1 cellular context compared by ENCODE assay signal in the genomic region with DNA sequence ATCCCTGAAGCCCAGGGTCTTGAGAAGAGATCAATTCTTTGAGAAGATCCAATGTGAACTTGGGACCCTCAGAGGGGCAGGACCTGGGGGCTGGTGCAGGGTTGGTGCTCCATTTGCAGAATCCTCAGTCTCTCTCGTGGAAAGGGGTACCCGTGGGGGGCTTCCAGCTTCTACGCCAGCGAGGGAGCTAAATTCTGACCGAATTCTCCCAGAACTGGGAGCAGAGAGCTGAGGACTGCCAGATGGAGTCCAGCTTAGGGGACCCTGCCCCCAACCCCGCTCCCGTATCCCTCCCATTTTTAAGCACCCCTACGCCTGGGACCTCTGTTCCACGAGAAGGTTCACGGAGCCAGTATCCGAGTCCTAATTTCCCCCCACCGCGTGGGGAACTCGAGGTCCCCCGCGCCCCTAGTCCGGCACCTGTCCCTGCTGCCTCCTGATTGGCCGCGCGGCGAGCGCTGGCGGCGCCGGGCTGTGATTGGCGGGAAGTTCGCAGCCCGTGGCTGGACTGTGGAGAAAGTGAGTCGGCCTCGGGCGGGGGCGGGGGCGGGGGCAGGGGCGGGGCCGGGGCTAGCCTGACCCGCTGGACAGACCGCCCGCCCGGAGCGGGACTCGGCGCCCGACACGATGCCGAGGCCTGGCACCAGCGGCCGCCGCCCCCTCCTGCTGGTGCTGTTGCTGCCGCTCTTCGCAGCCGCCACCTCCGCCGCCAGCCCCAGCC.
TF ChIP-seq lines count a peak whose summit lies in the region.

No MANE protein-coding gene starts in this region.

TF ChIP-seq in GM12878, 131 proteins besides CTCF, POLR2A, EP300 and RAD21 (continued from another document):
- TF ChIP-seq, protein P1, sequence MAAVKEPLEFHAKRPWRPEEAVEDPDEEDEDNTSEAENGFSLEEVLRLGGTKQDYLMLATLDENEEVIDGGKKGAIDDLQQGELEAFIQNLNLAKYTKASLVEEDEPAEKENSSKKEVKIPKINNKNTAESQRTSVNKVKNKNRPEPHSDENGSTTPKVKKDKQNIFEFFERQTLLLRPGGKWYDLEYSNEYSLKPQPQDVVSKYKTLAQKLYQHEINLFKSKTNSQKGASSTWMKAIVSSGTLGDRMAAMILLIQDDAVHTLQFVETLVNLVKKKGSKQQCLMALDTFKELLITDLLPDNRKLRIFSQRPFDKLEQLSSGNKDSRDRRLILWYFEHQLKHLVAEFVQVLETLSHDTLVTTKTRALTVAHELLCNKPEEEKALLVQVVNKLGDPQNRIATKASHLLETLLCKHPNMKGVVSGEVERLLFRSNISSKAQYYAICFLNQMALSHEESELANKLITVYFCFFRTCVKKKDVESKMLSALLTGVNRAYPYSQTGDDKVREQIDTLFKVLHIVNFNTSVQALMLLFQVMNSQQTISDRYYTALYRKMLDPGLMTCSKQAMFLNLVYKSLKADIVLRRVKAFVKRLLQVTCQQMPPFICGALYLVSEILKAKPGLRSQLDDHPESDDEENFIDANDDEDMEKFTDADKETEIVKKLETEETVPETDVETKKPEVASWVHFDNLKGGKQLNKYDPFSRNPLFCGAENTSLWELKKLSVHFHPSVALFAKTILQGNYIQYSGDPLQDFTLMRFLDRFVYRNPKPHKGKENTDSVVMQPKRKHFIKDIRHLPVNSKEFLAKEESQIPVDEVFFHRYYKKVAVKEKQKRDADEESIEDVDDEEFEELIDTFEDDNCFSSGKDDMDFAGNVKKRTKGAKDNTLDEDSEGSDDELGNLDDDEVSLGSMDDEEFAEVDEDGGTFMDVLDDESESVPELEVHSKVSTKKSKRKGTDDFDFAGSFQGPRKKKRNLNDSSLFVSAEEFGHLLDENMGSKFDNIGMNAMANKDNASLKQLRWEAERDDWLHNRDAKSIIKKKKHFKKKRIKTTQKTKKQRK (IDR thresholded peaks at IDR 0.05; ENCODE audit: low read depth, low read length): no peak
- TF ChIP-seq, protein P2, sequence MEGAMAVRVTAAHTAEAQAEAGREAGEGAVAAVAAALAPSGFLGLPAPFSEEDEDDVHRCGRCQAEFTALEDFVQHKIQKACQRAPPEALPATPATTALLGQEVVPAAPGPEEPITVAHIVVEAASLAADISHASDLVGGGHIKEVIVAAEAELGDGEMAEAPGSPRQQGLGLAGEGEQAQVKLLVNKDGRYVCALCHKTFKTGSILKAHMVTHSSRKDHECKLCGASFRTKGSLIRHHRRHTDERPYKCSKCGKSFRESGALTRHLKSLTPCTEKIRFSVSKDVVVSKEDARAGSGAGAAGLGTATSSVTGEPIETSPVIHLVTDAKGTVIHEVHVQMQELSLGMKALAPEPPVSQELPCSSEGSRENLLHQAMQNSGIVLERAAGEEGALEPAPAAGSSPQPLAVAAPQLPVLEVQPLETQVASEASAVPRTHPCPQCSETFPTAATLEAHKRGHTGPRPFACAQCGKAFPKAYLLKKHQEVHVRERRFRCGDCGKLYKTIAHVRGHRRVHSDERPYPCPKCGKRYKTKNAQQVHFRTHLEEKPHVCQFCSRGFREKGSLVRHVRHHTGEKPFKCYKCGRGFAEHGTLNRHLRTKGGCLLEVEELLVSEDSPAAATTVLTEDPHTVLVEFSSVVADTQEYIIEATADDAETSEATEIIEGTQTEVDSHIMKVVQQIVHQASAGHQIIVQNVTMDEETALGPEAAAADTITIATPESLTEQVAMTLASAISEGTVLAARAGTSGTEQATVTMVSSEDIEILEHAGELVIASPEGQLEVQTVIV (IDR thresholded peaks at IDR 0.05; ENCODE audit: borderline replicate concordance, partially characterized antibody): no peak
TF ChIP-seq in GM12878: peak in this region for 1.
